22 cellular contexts compared by ENCODE assay signal in genomic region chr5:100542086-100542485, GRCh38.
"Had no signal": no experiment of that assay in that cellular context is flagged by ENCODE, and none has a peak within 500 bp of the region (broad histone marks: within the 10 kb centered on the region; RNA-seq: fewer than 3 reads in every experiment).

No MANE protein-coding gene starts in this region.

- H3K4me3 ChIP-seq: adrenal gland, SK-N-MC had no signal

- H3K9me3 Mint-ChIP-seq: activated naive CD8-positive, alpha-beta T cell treated with anti-CD3 and anti-CD28 coated beads, Interleukin-2, amount 10 ng/mL, durations not matched to agents 7 days and 5 days; T-cell had no signal

- H3K27ac ChIP-seq: adrenal gland, KMS-11, SK-N-MC had no signal

- H3K27me3 ChIP-seq: adrenal gland had no signal

- H3K27ac Mint-ChIP-seq: activated CD8-positive, alpha-beta T cell treated with anti-CD3 and anti-CD28 coated beads, Interleukin-2, amount 10 ng/mL, durations not matched to agents 7 days and 5 days; activated naive CD8-positive, alpha-beta T cell treated with anti-CD3 and anti-CD28 coated beads, Interleukin-2, amount 10 ng/mL, durations not matched to agents 7 days and 5 days; T-cell had no signal

- H3K9me3 ChIP-seq: adrenal gland had no signal

- H3K9ac ChIP-seq: KMS-11 had no signal

- H3K36me3 Mint-ChIP-seq: activated naive CD8-positive, alpha-beta T cell treated with anti-CD3 and anti-CD28 coated beads, Interleukin-2, amount 10 ng/mL, durations not matched to agents 7 days and 5 days had no signal

- H3K27me3 Mint-ChIP-seq: activated naive CD8-positive, alpha-beta T cell treated with anti-CD3 and anti-CD28 coated beads, Interleukin-2, amount 10 ng/mL, durations not matched to agents 7 days and 5 days; T-cell had no signal

- H3K4me2 ChIP-seq: KMS-11 had no signal

- DNase-seq: activated CD4-positive, alpha-beta T cell treated with anti-CD3 and anti-CD28 coated beads for 48 hours; activated CD4-positive, alpha-beta T cell treated with anti-CD3 and anti-CD28 coated beads, Interleukin-2, amount 50 U/mL, for 4 hours; activated CD4-positive, CD25-positive, alpha-beta regulatory T cell treated with anti-CD3 and anti-CD28 coated beads, Interleukin-2, amount 50 U/mL, for 72 hours; activated CD8-positive, alpha-beta memory T cell treated with anti-CD3 and anti-CD28 coated beads, Interleukin-2, amount 50 U/mL, for 48 hours; activated CD8-positive, alpha-beta T cell treated with anti-CD3 and anti-CD28 coated beads, Interleukin-2, amount 10 ng/mL, durations not matched to agents 7 days and 5 days; activated naive CD4-positive, alpha-beta T cell treated with anti-CD3 and anti-CD28 coated beads, Interleukin-2, amount 50 U/mL, for 16 hours; activated naive CD8-positive, alpha-beta T cell treated with anti-CD3 and anti-CD28 coated beads, Interleukin-2, amount 10 ng/mL, durations not matched to agents 7 days and 5 days; activated T-cell treated with anti-CD3 and anti-CD28 coated beads, Interleukin-2, amount 50 U/mL, for 1 hour; adrenal gland; anterior cingulate cortex; NCI-H1048; NCI-H146; NCI-H187 treated with DMSO at 0.1 percent for 48 hours; NCI-H2081 treated with DMSO at 0.1 percent for 48 hours; NCI-H446; NCI-H524; PC-3; T-cell; T-helper 2 cell had no signal

- H3K36me3 ChIP-seq: adrenal gland had no signal

- ATAC-seq: activated CD8-positive, alpha-beta T cell treated with anti-CD3 and anti-CD28 coated beads, Interleukin-2, amount 10 ng/mL, durations not matched to agents 7 days and 5 days; HepG2; PC-3; T-cell had no signal

- H3K4me3 Mint-ChIP-seq: activated CD8-positive, alpha-beta T cell treated with anti-CD3 and anti-CD28 coated beads, Interleukin-2, amount 10 ng/mL, durations not matched to agents 7 days and 5 days; activated naive CD8-positive, alpha-beta T cell treated with anti-CD3 and anti-CD28 coated beads, Interleukin-2, amount 10 ng/mL, durations not matched to agents 7 days and 5 days; T-cell had no signal
